ENCODE assay signal across 15 cellular contexts in the genomic region with DNA sequence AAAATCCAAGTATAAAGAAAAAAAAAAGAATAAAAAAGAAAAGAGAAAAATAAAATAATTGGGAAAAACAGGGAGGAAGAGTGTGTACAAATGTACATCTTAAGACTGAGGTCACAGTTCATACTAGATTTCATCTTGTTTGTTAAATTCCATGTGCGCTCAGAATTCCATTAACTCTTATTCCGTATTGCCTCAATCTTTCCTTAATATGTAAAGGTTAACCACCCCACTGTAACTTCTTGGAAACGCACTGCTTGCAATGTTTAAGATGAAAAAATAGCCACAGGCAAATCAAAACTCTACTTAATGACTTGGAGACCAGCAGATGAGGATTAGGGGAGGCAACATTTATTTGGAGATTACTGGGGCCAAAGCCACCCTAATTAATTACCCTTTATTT.
"Had no signal": no experiment of that assay in that cellular context is flagged by ENCODE, and none has a peak within 500 bp of the region (broad histone marks: within the 10 kb centered on the region; RNA-seq: fewer than 3 reads in every experiment).

No MANE protein-coding gene starts in this region.

- DNase-seq: activated CD4-positive, CD25-positive, alpha-beta regulatory T cell treated with anti-CD3 and anti-CD28 coated beads, Interleukin-2, amount 50 U/mL, for 72 hours; activated naive CD8-positive, alpha-beta T cell treated with anti-CD3 and anti-CD28 coated beads, Interleukin-2, amount 10 ng/mL, durations not matched to agents 7 days and 5 days; aorta; kidney glomerular epithelial cell; midbrain; retina; SK-N-SH; stimulated activated CD4-positive, alpha-beta T cell treated with anti-CD3 and anti-CD28 coated beads, Interleukin-15, amount 100 ng/mL, for 24 hours; stimulated activated CD4-positive, alpha-beta T cell treated with anti-CD3 and anti-CD28 coated beads, Interleukin-4, amount 100 ng/mL, for 1 hour; stimulated activated naive CD4-positive, alpha-beta T cell; T-helper 1 cell; T1000; testis had no signal

- H3K27ac ChIP-seq: testis had no signal

- H3K27me3 Mint-ChIP-seq: activated naive CD8-positive, alpha-beta T cell treated with anti-CD3 and anti-CD28 coated beads, Interleukin-2, amount 10 ng/mL, durations not matched to agents 7 days and 5 days had no signal

- H3K4me3 ChIP-seq: testis had no signal

- ATAC-seq: esophagus mucosa had no signal

- H3K36me3 Mint-ChIP-seq: activated naive CD8-positive, alpha-beta T cell treated with anti-CD3 and anti-CD28 coated beads, Interleukin-2, amount 10 ng/mL, durations not matched to agents 7 days and 5 days had no signal

- H3K4me3 Mint-ChIP-seq: activated naive CD8-positive, alpha-beta T cell treated with anti-CD3 and anti-CD28 coated beads, Interleukin-2, amount 10 ng/mL, durations not matched to agents 7 days and 5 days; activated T-helper 1 cell treated with anti-CD3 and anti-CD28 coated beads, Interleukin-12 subunit alpha, Interleukin-12 subunit beta, Interleukin-2, Interleukin-4 antibody, amounts not matched to agents 30 ng/mL and 10 ng/mL and 1 ng/mL, durations not matched to agents 14 hours and 24 hours and 36 hours had no signal

- H3K9ac ChIP-seq: SK-N-SH had no signal

- H3K27ac Mint-ChIP-seq: activated naive CD8-positive, alpha-beta T cell treated with anti-CD3 and anti-CD28 coated beads, Interleukin-2, amount 10 ng/mL, durations not matched to agents 7 days and 5 days; activated T-helper 1 cell treated with anti-CD3 and anti-CD28 coated beads, Interleukin-12 subunit alpha, Interleukin-12 subunit beta, Interleukin-2, Interleukin-4 antibody, amounts not matched to agents 30 ng/mL and 10 ng/mL and 1 ng/mL, durations not matched to agents 14 hours and 24 hours and 36 hours had no signal

- H3K27me3 ChIP-seq: testis had no signal

- H3K9me3 ChIP-seq: SK-N-SH, testis had no signal

- H3K4me2 ChIP-seq: SK-N-SH had no signal

- H3K9me3 Mint-ChIP-seq: activated naive CD8-positive, alpha-beta T cell treated with anti-CD3 and anti-CD28 coated beads, Interleukin-2, amount 10 ng/mL, durations not matched to agents 7 days and 5 days; activated T-helper 1 cell treated with anti-CD3 and anti-CD28 coated beads, Interleukin-12 subunit alpha, Interleukin-12 subunit beta, Interleukin-2, Interleukin-4 antibody, amounts not matched to agents 30 ng/mL and 10 ng/mL and 1 ng/mL, durations not matched to agents 14 hours and 24 hours and 36 hours had no signal
